Comparison of ENCODE assay signal across 13 cellular contexts in genomic region chr6:113447088-113447831, GRCh38.
A peak's percentile ranks its signal among the peaks of the same experiment; 100 is the strongest.
DNase-seq lines count a peak whose midpoint lies in the region; TF ChIP-seq lines count a peak whose summit lies in the region.
"Had no signal": no experiment of that assay in that cellular context is flagged by ENCODE, and none has a peak within 500 bp of the region (broad histone marks: within the 10 kb centered on the region; RNA-seq: fewer than 3 reads in every experiment).

No MANE protein-coding gene starts in this region.

- H3K4ac ChIP-seq in mesenchymal stem cell (ENCODE audit: low read depth in 1 of 2, low read length in 2 of 2) = peak overlapping the region in 1 of 2 experiments; percentile 67

- no peak overlapping the region for H4K91ac ChIP-seq in mesenchymal stem cell (ENCODE audit: low read length)

- H2AFZ ChIP-seq in mesenchymal stem cell (ENCODE audit: low read depth, low read length) = no peak overlapping the region

- no peak for TF ChIP-seq CTCF in endodermal cell (conservative IDR thresholded peaks at IDR 0.05)

- no peaks in the 10 kb centered on the region for H3K79me1 ChIP-seq in mesenchymal stem cell (replicated peaks; ENCODE audit: low read length, poor library complexity, severe bottlenecking)

- H3K27me3 Mint-ChIP-seq in endodermal cell (ENCODE audit: insufficient read depth) = no peaks in the 10 kb centered on the region

- H3K9ac ChIP-seq in BLaER1 treated with 17β-estradiol and CSF1 and Interleukin-3, amounts not matched to agents 10 nM and 100 nM = no peak overlapping the region
- H3K9ac ChIP-seq in mesenchymal stem cell (ENCODE audit: low read length) (peak overlapping the region; percentile 43), endodermal cell (ENCODE audit: extremely low read depth, low read length, poor library complexity, severe bottlenecking) (no peak overlapping the region)

- no peak overlapping the region for H3K4me3 Mint-ChIP-seq in endodermal cell

- no peak overlapping the region for H4K8ac ChIP-seq in mesenchymal stem cell (ENCODE audit: low read length)

- H3K27ac ChIP-seq in BLaER1 treated with 17β-estradiol and CSF1 and Interleukin-3, amounts not matched to agents 10 nM and 100 nM = peak overlapping the region in 6 of 11 experiments; percentile 32 to 66 (median 56); a peak in 11 of 22 replicates
- peak overlapping the region; percentile 29 for H3K27ac ChIP-seq in mesenchymal stem cell (ENCODE audit: low read length, poor library complexity, severe bottlenecking)
- H3K27ac ChIP-seq in endodermal cell (ENCODE audit: low read depth, low read length) = no peak overlapping the region

- H2BK15ac ChIP-seq in mesenchymal stem cell (ENCODE audit: low read depth, poor library complexity, severe bottlenecking) = no peak overlapping the region

- H3K27ac Mint-ChIP-seq in endodermal cell = no peak overlapping the region

- peaks cover 6% of the 10 kb centered on the region for H3K4me1 Mint-ChIP-seq in endodermal cell

- peak overlapping the region in 5 of 11 experiments; percentile 39 to 65 (median 59); a peak in 9 of 22 replicates for H3K4me2 ChIP-seq in BLaER1 treated with 17β-estradiol and CSF1 and Interleukin-3, amounts not matched to agents 10 nM and 100 nM
- no peak overlapping the region for H3K4me2 ChIP-seq in mesenchymal stem cell (ENCODE audit: low read length, poor library complexity, severe bottlenecking)

- 33% methylated on average over 3 of the region's 5 CpGs for WGBS in mesenchymal stem cell
- WGBS in endodermal cell (ENCODE audit: insufficient coverage in 1 of 2, insufficient read length in 1 of 2), 2 experiments = 65 to 66% methylated on average over 4 of the region's 5 CpGs

- no peaks in the 10 kb centered on the region for H3K36me3 ChIP-seq in BLaER1 treated with 17β-estradiol and CSF1 and Interleukin-3, amounts not matched to agents 10 nM and 100 nM
- H3K36me3 ChIP-seq in mesenchymal stem cell (ENCODE audit: control insufficient read depth in 1 of 2, insufficient read depth in 2 of 2, low read depth in 1 of 2, low read length in 2 of 2) = no peaks in the 10 kb centered on the region
- H3K36me3 ChIP-seq in endodermal cell (ENCODE audit: control insufficient read depth, insufficient read depth, low read length) = no peaks in the 10 kb centered on the region
- H3K36me3 ChIP-seq: tibial nerve had no signal

- DNase-seq in NCI-H226 (peak; percentile 84), brain pericyte (ENCODE audit: low read depth, low spot score) (peak; percentile 49), mesenchymal stem cell (peak; percentile 95), endodermal cell (no peak), DMS 273 treated with DMSO at 0.1 percent for 48 hours (lab: John Stamatoyannopoulos, UW) (no peak), HuH-7.5 (ENCODE audit: low spot score) (no peak)
- DNase-seq in activated effector memory CD4-positive, alpha-beta T cell treated with anti-CD3 and anti-CD28 coated beads, Interleukin-2, amount 50 U/mL, for 16 hours = no peak
- DNase-seq: DND-41, midbrain, NCI-H187 treated with DMSO at 0.1 percent for 48 hours, T-helper 2 cell had no signal

- no peak overlapping the region for H2BK12ac ChIP-seq in mesenchymal stem cell (ENCODE audit: low read length in 2 of 2)

- no peak overlapping the region for H2AK5ac ChIP-seq in mesenchymal stem cell (ENCODE audit: low read length, severe bottlenecking)

- no peak overlapping the region for H2BK5ac ChIP-seq in mesenchymal stem cell (ENCODE audit: low read depth, low read length, poor library complexity, severe bottlenecking)

- H3K4me3 ChIP-seq in BLaER1 treated with 17β-estradiol and CSF1 and Interleukin-3, amounts not matched to agents 10 nM and 100 nM = no peak overlapping the region
- H3K4me3 ChIP-seq in mesenchymal stem cell (ENCODE audit: insufficient read depth in 1 of 2, low read depth in 1 of 2, low read length in 2 of 2) (no peak overlapping the region), endodermal cell (ENCODE audit: low read length) (no peak overlapping the region)
- H3K4me3 ChIP-seq: tibial nerve had no signal

- H3K9me3 ChIP-seq in BLaER1 treated with 17β-estradiol and CSF1 and Interleukin-3, amounts not matched to agents 10 nM and 100 nM (replicated peaks in 1 of 11) = no peaks in the 10 kb centered on the region; a peak in 1 of 22 replicates
- no peaks in the 10 kb centered on the region for H3K9me3 ChIP-seq in mesenchymal stem cell (ENCODE audit: control insufficient read depth, low read length)
- H3K9me3 ChIP-seq in endodermal cell (ENCODE audit: control insufficient read depth, low read length) = no peaks in the 10 kb centered on the region
- H3K9me3 ChIP-seq: tibial nerve had no signal

- H3K23ac ChIP-seq in mesenchymal stem cell (ENCODE audit: low read length in 2 of 2) = no peak overlapping the region

- H2BK120ac ChIP-seq in mesenchymal stem cell (ENCODE audit: low read depth, low read length) = peak overlapping the region; percentile 49

- H3K9me3 Mint-ChIP-seq in endodermal cell = no peaks in the 10 kb centered on the region

- H4K20me1 ChIP-seq in BLaER1 treated with 17β-estradiol and CSF1 and Interleukin-3, amounts not matched to agents 10 nM and 100 nM = no peaks in the 10 kb centered on the region

- H3K18ac ChIP-seq in mesenchymal stem cell (ENCODE audit: low read depth in 1 of 2, low read length in 2 of 2) = peak overlapping the region; percentile 34 to 54

- H3K14ac ChIP-seq in mesenchymal stem cell (ENCODE audit: low read length in 2 of 2) = no peak overlapping the region

- no peaks in the 10 kb centered on the region for H3K36me3 Mint-ChIP-seq in endodermal cell (ENCODE audit: low read depth)

- H3K4me1 ChIP-seq in BLaER1 treated with 17β-estradiol and CSF1 and Interleukin-3, amounts not matched to agents 10 nM and 100 nM = peaks cover 0 to 48% (median 7%) of the 10 kb centered on the region in 10 experiments; a peak in 10 of 20 replicates
- H3K4me1 ChIP-seq in mesenchymal stem cell (ENCODE audit: control insufficient read depth, insufficient read depth, low read depth, low read length) (peaks cover 1% of the 10 kb centered on the region), endodermal cell (ENCODE audit: control insufficient read depth, insufficient read depth, low read length) (no peaks in the 10 kb centered on the region)

- H3K27me3 ChIP-seq in BLaER1 treated with 17β-estradiol and CSF1 and Interleukin-3, amounts not matched to agents 10 nM and 100 nM = no peaks in the 10 kb centered on the region
- H3K27me3 ChIP-seq in mesenchymal stem cell (ENCODE audit: control insufficient read depth in 1 of 2, insufficient read depth in 1 of 2, low read length in 2 of 2) (no peaks in the 10 kb centered on the region), endodermal cell (ENCODE audit: control insufficient read depth, insufficient read depth, low read length, poor library complexity, severe bottlenecking) (no peaks in the 10 kb centered on the region)
- H3K27me3 ChIP-seq: tibial nerve had no signal

Comparison
In these comparisons a context has a peak if more than half of its experiments do, and no peak if none do; other contexts are left out.
1. DNase-seq: peak in NCI-H226 (single experiment), brain pericyte (single experiment) and mesenchymal stem cell (single experiment); none in endodermal cell (single experiment), activated effector memory CD4-positive, alpha-beta T cell treated with anti-CD3 and anti-CD28 coated beads, Interleukin-2, amount 50 U/mL, for 16 hours (single experiment), DMS 273 treated with DMSO at 0.1 percent for 48 hours (single experiment) and HuH-7.5 (single experiment).